In the genomic region with DNA sequence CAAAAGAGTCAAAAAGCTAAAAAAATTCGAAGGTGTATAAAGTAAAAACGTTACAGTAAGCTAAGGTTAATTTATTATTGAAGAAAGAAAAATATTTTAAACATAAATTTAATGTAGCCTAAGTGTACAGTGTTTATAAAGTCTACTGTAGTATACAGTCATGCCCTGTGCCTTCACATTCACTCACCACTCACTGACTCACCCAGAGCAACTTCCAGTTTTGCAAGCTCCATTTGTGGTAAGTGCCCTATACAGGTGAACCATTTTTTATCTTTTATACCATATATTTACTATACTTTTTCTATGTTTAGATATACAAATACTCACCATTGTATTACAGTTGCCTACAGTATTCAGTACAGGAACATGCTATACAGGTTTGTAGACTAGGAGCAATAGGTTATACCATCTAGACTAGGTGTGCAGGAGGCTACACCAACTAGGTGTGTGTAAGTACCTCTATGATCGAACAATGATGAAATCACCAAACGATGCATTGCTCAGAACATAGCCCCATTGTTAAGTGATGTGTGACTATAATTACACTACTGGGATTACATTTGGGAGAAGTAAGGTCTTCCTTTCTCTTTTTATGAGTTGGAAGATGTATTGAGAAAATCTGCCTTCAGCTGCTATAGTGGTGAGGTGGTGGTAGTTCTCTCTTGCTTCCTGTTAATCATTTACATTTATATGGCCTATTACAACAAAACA, we compare ENCODE assay signal across 13 cellular contexts. TPM values are rescaled to one million over a fixed set of nuclear protein-coding genes. Genes with fewer than 3 reads are reported as not detected.
DNase-seq lines count a peak whose midpoint lies in the region; ATAC-seq and TF ChIP-seq lines count a peak whose summit lies in the region.
"Had no signal": no experiment of that assay in that cellular context is flagged by ENCODE, and none has a peak within 500 bp of the region (broad histone marks: within the 10 kb centered on the region; RNA-seq: fewer than 3 reads in every experiment).

No MANE protein-coding gene starts in this region.

- H3K27me3 ChIP-seq in breast epithelium = peaks cover 0 to 39% of the 10 kb centered on the region in 2 donors
- H3K27me3 ChIP-seq in Panc1 (ENCODE audit: control insufficient read depth, insufficient read depth, low read length) = no peaks in the 10 kb centered on the region
- H3K27me3 ChIP-seq in mammary epithelial cell (ENCODE audit: insufficient read depth, low read length) = no peaks in the 10 kb centered on the region
- no peaks in the 10 kb centered on the region for H3K27me3 ChIP-seq in stomach
- H3K27me3 ChIP-seq: gastrocnemius medialis had no signal

- dilution Hi-C loops in mammary epithelial cell (cut with HindIII; ENCODE audit: low sequenced_read_pairs) = no loop called here

- no peaks in the 10 kb centered on the region for H4K20me1 ChIP-seq in mammary epithelial cell (ENCODE audit: insufficient read depth, low read length)

- intact Hi-C loops in MCF 10A (cut with micrococcal nuclease) (no loop called here), breast epithelium (cut with DNase I; ENCODE audit: low total_unique reads) (no loop called here), Panc1 (cut with micrococcal nuclease; ENCODE audit: unreplicated experiment) (no loop called here), mammary epithelial cell (cut with micrococcal nuclease) (loop anchor here (2.0 kb wide), 1 partner anchor 99 kb away; no protein-coding TSS in a partner anchor), stomach (cut with DNase I; ENCODE audit: low total_unique reads) (no loop called here)

- no TSS peak for BruUV-seq in MCF 10A (replicated peaks; lab: Mats Ljungman, UMichigan)
- BruUV-seq in Panc1 (replicated peaks; lab: Mats Ljungman, UMichigan) = no TSS peak
- BruUV-seq in mammary epithelial cell (replicated peaks; lab: Mats Ljungman, UMichigan) = TSS peak; percentile 75

- no peak for TF ChIP-seq CTCF in MCF 10A (IDR thresholded peaks at IDR 0.05; ENCODE audit: unreplicated experiment)
- TF ChIP-seq CTCF in breast epithelium (IDR thresholded peaks at IDR 0.05) = no peak
- no peak for TF ChIP-seq CTCF in Panc1 (IDR thresholded peaks at IDR 0.05)
- TF ChIP-seq CTCF in mammary epithelial cell (conservative IDR thresholded peaks at IDR 0.05 in 1 of 2, IDR thresholded peaks at IDR 0.05 in 1 of 2; ENCODE audit: extremely low read depth in 1 of 2, insufficient read depth in 1 of 2, low read depth in 1 of 2, low read length in 2 of 2) = no peak
- TF ChIP-seq CTCF in stomach (IDR thresholded peaks at IDR 0.05) = peak in 1 of 7 experiments; percentile 5

- no peak for TF ChIP-seq EP300 in stomach (IDR thresholded peaks at IDR 0.05)

- peak overlapping the region; percentile 22 for H2AFZ ChIP-seq in mammary epithelial cell (ENCODE audit: low read depth, low read length)

- H3K4me3 Mint-ChIP-seq in MCF 10A (ENCODE audit: unreplicated experiment) = no peak overlapping the region

- CTCF ChIA-PET in MCF 10A (lab: Yijun Ruan, JAX) (interaction anchor here (1.0 to 2.1 kb wide), 4 partner anchors 46 to 644 kb away, joined by 4 to 7 read pairs (median 4); no protein-coding TSS in a partner anchor), Panc1 (lab: Charles Lee) (no interaction called here), mammary epithelial cell (lab: Charles Lee; ENCODE audit: low non-redundant PET) (interaction anchor here (0.6 kb wide), 2 partner anchors 486 to 528 kb away, joined by 4 to 12 read pairs; no protein-coding TSS in a partner anchor)

- H3K36me3 ChIP-seq in breast epithelium (no peaks in the 10 kb centered on the region), Panc1 (ENCODE audit: control insufficient read depth, insufficient read depth, low read length) (no peaks in the 10 kb centered on the region), mammary epithelial cell (ENCODE audit: insufficient read depth, low read length) (no peaks in the 10 kb centered on the region), stomach (no peaks in the 10 kb centered on the region)
- H3K36me3 ChIP-seq: gastrocnemius medialis, thoracic aorta, WERI-Rb-1 had no signal

- H3K4me2 ChIP-seq in mammary epithelial cell (ENCODE audit: insufficient read depth, low read depth, low read length) = peak overlapping the region; percentile 62

- no peak for TF ChIP-seq POLR2A in breast epithelium (IDR thresholded peaks at IDR 0.05)
- TF ChIP-seq POLR2A in stomach (IDR thresholded peaks at IDR 0.05) = no peak

- POLR2A ChIA-PET in MCF 10A (lab: Yijun Ruan, JAX) = interaction anchor here (1.0 to 1.7 kb wide), 3 partner anchors 16 to 26 kb away, joined by 3 to 7 read pairs (median 4); no protein-coding TSS in a partner anchor
- POLR2A ChIA-PET in Panc1 (lab: Charles Lee) = no interaction called here

- H3K9ac ChIP-seq in mammary epithelial cell (ENCODE audit: insufficient read depth, low read length) = no peak overlapping the region

- H3K27ac Mint-ChIP-seq in MCF 10A (ENCODE audit: low read depth, unreplicated experiment) = no peak overlapping the region

- H3K4me1 Mint-ChIP-seq in MCF 10A (ENCODE audit: insufficient read depth, unreplicated experiment) = no peaks in the 10 kb centered on the region

- WGBS in mammary epithelial cell (ENCODE audit: low coverage, missing lambda C conversion rate) = 4% methylated on average over 4 of the region's 4 CpGs
- 49 to 69% (median 54%) methylated on average over 4 of the region's 4 CpGs for WGBS in stomach, 5 donors

- ATAC-seq in Panc1 = peak; percentile 48
- no peak for ATAC-seq in GM19023 (IDR thresholded peaks at IDR 0.05; ENCODE audit: unreplicated experiment)
- ATAC-seq: gastrocnemius medialis had no signal

- in situ Hi-C loops in Panc1 (cut with HindIII; ENCODE audit: low pct_unique_long_range_greater_than_20kb, low sequenced_read_pairs) = no loop called here
- in situ Hi-C loops in mammary epithelial cell (cut with MboI; ENCODE audit: low sequenced_read_pairs in 2 of 2) = loop anchor here in 1 of 2 donors (10.0 kb wide), 1 partner anchor 223 kb away; no protein-coding TSS in a partner anchor

- H3K9me3 ChIP-seq in breast epithelium = no peaks in the 10 kb centered on the region
- H3K9me3 ChIP-seq in Panc1 (ENCODE audit: control insufficient read depth, insufficient read depth, low read depth, low read length) = no peaks in the 10 kb centered on the region
- no peaks in the 10 kb centered on the region for H3K9me3 ChIP-seq in mammary epithelial cell (replicated peaks; ENCODE audit: insufficient read depth, low read length)
- no peaks in the 10 kb centered on the region for H3K9me3 ChIP-seq in stomach
- H3K9me3 ChIP-seq: gastrocnemius medialis, thoracic aorta had no signal

- no peaks in the 10 kb centered on the region for H3K36me3 Mint-ChIP-seq in MCF 10A (ENCODE audit: insufficient read depth, unreplicated experiment)

- H3K27me3 Mint-ChIP-seq in MCF 10A (ENCODE audit: insufficient read depth, unreplicated experiment) = peaks cover 38% of the 10 kb centered on the region

- H3K27ac ChIP-seq in breast epithelium = no peak overlapping the region
- H3K27ac ChIP-seq in Panc1 (ENCODE audit: low read length) = peak overlapping the region; percentile 69
- peak overlapping the region; percentile 83 for H3K27ac ChIP-seq in mammary epithelial cell (ENCODE audit: insufficient read depth, low read depth, low read length)
- H3K27ac ChIP-seq in stomach = peak overlapping the region in 3 of 5 donors; percentile 17 to 79 (median 77)
- H3K27ac ChIP-seq: gastrocnemius medialis, thoracic aorta, WERI-Rb-1 had no signal

- H3K4me1 ChIP-seq in breast epithelium (no peaks in the 10 kb centered on the region), Panc1 (ENCODE audit: control insufficient read depth, insufficient read depth, low read length) (peaks cover 7% of the 10 kb centered on the region), mammary epithelial cell (ENCODE audit: insufficient read depth, low read length) (peaks cover 31% of the 10 kb centered on the region), stomach (peaks cover 0 to 61% (median 36%) of the 10 kb centered on the region in 4 donors)
- H3K4me1 ChIP-seq: gastrocnemius medialis had no signal

- H3K79me2 ChIP-seq in mammary epithelial cell (ENCODE audit: insufficient read depth, low read length) = no peaks in the 10 kb centered on the region

- no peaks in the 10 kb centered on the region for H3K9me3 Mint-ChIP-seq in MCF 10A (ENCODE audit: unreplicated experiment)

- peak; percentile 57 for DNase-seq in MCF 10A (ENCODE audit: unreplicated experiment)
- DNase-seq in breast epithelium (ENCODE audit: low spot score in 2 of 2) = no peak
- DNase-seq in Panc1 (ENCODE audit: low read depth, low spot score) = no peak
- DNase-seq in mammary epithelial cell = peak; percentile 89
- no peak for DNase-seq in stomach
- DNase-seq in SHP77 (lab: John Stamatoyannopoulos, UW) = no peak
- no peak for DNase-seq in KG1 (lab: John Stamatoyannopoulos, UW)
- DNase-seq: gastrocnemius medialis, NCI-H446, WERI-Rb-1 had no signal

- no peak overlapping the region for H3K4me3 ChIP-seq in breast epithelium
- no peak overlapping the region for H3K4me3 ChIP-seq in Panc1 (ENCODE audit: low read depth in 2 of 2, low read length in 2 of 2)
- no peak overlapping the region for H3K4me3 ChIP-seq in mammary epithelial cell (replicated peaks in 1 of 3; ENCODE audit: insufficient read depth in 1 of 3, low read depth in 2 of 3, low read length in 3 of 3)
- H3K4me3 ChIP-seq in stomach = no peak overlapping the region
- H3K4me3 ChIP-seq: gastrocnemius medialis, thoracic aorta had no signal

RNA-seq across cellular contexts. Expression of a gene that starts 27.2 kb away (rescaled TPM):
- total RNA-seq in MCF 10A (2022) = 801 and 901 TPM in 2 replicates
- total RNA-seq in breast epithelium = 1,000 to 10,000 TPM; 1,496 to 5,389 (median 3,453) TPM
- 2,928 TPM for total RNA-seq in Panc1 (2021; ENCODE audit: unreplicated experiment)
- polyA plus RNA-seq in Panc1 (2012; ENCODE audit: insufficient read length) = 5,442 TPM
- 1,000 to 10,000 TPM; 1,481 to 1,998 TPM for total RNA-seq in mammary epithelial cell
- polyA plus RNA-seq in mammary epithelial cell = 2,487 TPM
- polyA minus RNA-seq in mammary epithelial cell = 1,100 TPM
- 1,000 to 10,000 TPM; 1,734 to 4,964 (median 2,895) TPM for total RNA-seq in stomach
- over 10,000 TPM in 2 of 3 donors, 1,000 to 10,000 TPM in 1; 4,831 to 14,609 (median 13,196) TPM for polyA plus RNA-seq in stomach

RNA-seq across cellular contexts. Expression of a gene that starts 42.3 kb away (rescaled TPM):
- not detected in 2 replicates for total RNA-seq in MCF 10A (2022)
- not detected for total RNA-seq in breast epithelium
- not detected for total RNA-seq in Panc1 (2021; ENCODE audit: unreplicated experiment)
- polyA plus RNA-seq in Panc1 (2012; ENCODE audit: insufficient read length) = not detected
- not detected for total RNA-seq in mammary epithelial cell
- polyA plus RNA-seq in mammary epithelial cell = not detected
- polyA minus RNA-seq in mammary epithelial cell = not detected
- total RNA-seq in stomach = under 1 TPM in 1 of 5 donors, not detected in 4; 0.18 TPM
- under 1 TPM in 1 of 3 donors, not detected in 2; 0.31 TPM for polyA plus RNA-seq in stomach
- total RNA-seq: gastrocnemius medialis, mononuclear cell, thoracic aorta had no signal

Comparison
In these comparisons a context has a peak if more than half of its experiments do, and no peak if none do; other contexts are left out.
1. DNase-seq: peak in MCF 10A (single experiment) and mammary epithelial cell (single experiment); none in breast epithelium (0 of 2), Panc1 (single experiment), stomach (single experiment), SHP77 (0 of 2) and KG1 (single experiment).
2. H3K27ac ChIP-seq: peak in Panc1 (single experiment), mammary epithelial cell (single experiment) and stomach (3 of 5); none in breast epithelium (0 of 2).